Comparison of ENCODE assay signal across 33 cellular contexts in genomic region chrX:31093639-31093975, GRCh38. TPM values are rescaled to one million over a fixed set of nuclear protein-coding genes. Genes with fewer than 3 reads are reported as not detected.
A peak's percentile ranks its signal among the peaks of the same experiment; 100 is the strongest.
DNase-seq lines count a peak whose midpoint lies in the region; ATAC-seq and TF ChIP-seq lines count a peak whose summit lies in the region.
"Had no signal": no experiment of that assay in that cellular context is flagged by ENCODE, and none has a peak within 500 bp of the region (broad histone marks: within the 10 kb centered on the region; RNA-seq: fewer than 3 reads in every experiment).

No MANE protein-coding gene starts in this region.

- DNase-seq in T-helper 1 cell (no peak), mesenchymal stem cell (no peak), DMS 273 (lab: John Stamatoyannopoulos, UW; ENCODE audit: unreplicated experiment) (no peak), left lung (no peak), AML-193 (lab: John Stamatoyannopoulos, UW) (no peak)
- DNase-seq: activated CD4-positive, alpha-beta memory T cell treated with anti-CD3 and anti-CD28 coated beads for 36 hours; activated CD4-positive, CD25-positive, alpha-beta regulatory T cell treated with anti-CD3 and anti-CD28 coated beads, Interleukin-2, amount 50 U/mL, for 72 hours; activated CD8-positive, alpha-beta memory T cell treated with anti-CD3 and anti-CD28 coated beads, Interleukin-2, amount 50 U/mL, for 4 hours; aorta; effector CD4-positive, alpha-beta T cell; H9; islet precursor cell; naive thymus-derived CD8-positive, alpha-beta T cell; NCI-H2029 treated with DMSO at 0.1 percent for 48 hours; NCI-H226; occipital lobe; psoas muscle; SJCRH30; stimulated activated CD4-positive, alpha-beta T cell treated with anti-CD3 and anti-CD28 coated beads, Interleukin-15, amount 100 ng/mL, for 24 hours; stimulated activated naive CD4-positive, alpha-beta T cell; T-cell; uterus had no signal

- H3K27ac ChIP-seq in mesenchymal stem cell (ENCODE audit: low read length, poor library complexity, severe bottlenecking) = no peak overlapping the region
- H3K27ac ChIP-seq in left lung = no peak overlapping the region
- H3K27ac ChIP-seq: 22Rv1, epithelial cell of prostate, psoas muscle, SJCRH30, thoracic aorta, uterus had no signal

- H3K4ac ChIP-seq in mesenchymal stem cell (ENCODE audit: low read depth in 1 of 2, low read length in 2 of 2) = no peak overlapping the region

- no peak overlapping the region for H4K8ac ChIP-seq in mesenchymal stem cell (ENCODE audit: low read length)

- no peak for TF ChIP-seq CTCF in left lung (IDR thresholded peaks at IDR 0.05)

- no peak overlapping the region for H2AK5ac ChIP-seq in mesenchymal stem cell (ENCODE audit: low read length, severe bottlenecking)

- peak overlapping the region; percentile 9 for H3K4me3 Mint-ChIP-seq in T-helper 1 cell treated with Interleukin-12 subunit alpha and Interleukin-12 subunit beta and Interleukin-4 antibody, amounts not matched to agents 30 μg/mL and 1 μg/mL, for 36 hours
- H3K4me3 Mint-ChIP-seq: activated CD4-positive, alpha-beta memory T cell treated with anti-CD3 and anti-CD28 coated beads for 36 hours; activated naive CD8-positive, alpha-beta T cell; H9; naive thymus-derived CD8-positive, alpha-beta T cell; T-cell had no signal

- peaks cover 21% of the 10 kb centered on the region for H3K4me1 Mint-ChIP-seq in T-helper 1 cell treated with Interleukin-12 subunit alpha and Interleukin-12 subunit beta and Interleukin-4 antibody, amounts not matched to agents 30 μg/mL and 1 μg/mL, for 36 hours (ENCODE audit: low read depth)
- H3K4me1 Mint-ChIP-seq: H9; naive thymus-derived CD8-positive, alpha-beta T cell; T-cell had no signal

- H3K23ac ChIP-seq in mesenchymal stem cell (ENCODE audit: low read length in 2 of 2) = no peak overlapping the region

- no peak overlapping the region for H3K4me2 ChIP-seq in mesenchymal stem cell (ENCODE audit: low read length, poor library complexity, severe bottlenecking)

- H3K9ac ChIP-seq in mesenchymal stem cell (ENCODE audit: low read length) = no peak overlapping the region

- no peaks in the 10 kb centered on the region for H3K79me1 ChIP-seq in mesenchymal stem cell (replicated peaks; ENCODE audit: low read length, poor library complexity, severe bottlenecking)

- H3K27me3 ChIP-seq in mesenchymal stem cell (ENCODE audit: control insufficient read depth in 1 of 2, insufficient read depth in 1 of 2, low read length in 2 of 2) (no peaks in the 10 kb centered on the region), left lung (no peaks in the 10 kb centered on the region)
- H3K27me3 ChIP-seq: SJCRH30, uterus had no signal

- WGBS in mesenchymal stem cell = 79% methylated on average over 4 of the region's 4 CpGs

- intact Hi-C loops in left lung (cut with DNase I) = no loop called here

- no peak overlapping the region for H2BK5ac ChIP-seq in mesenchymal stem cell (ENCODE audit: low read depth, low read length, poor library complexity, severe bottlenecking)

- peaks cover 12% of the 10 kb centered on the region for H3K36me3 Mint-ChIP-seq in T-helper 1 cell treated with Interleukin-12 subunit alpha and Interleukin-12 subunit beta and Interleukin-4 antibody, amounts not matched to agents 30 μg/mL and 1 μg/mL, for 36 hours (ENCODE audit: low read depth)
- H3K36me3 Mint-ChIP-seq: activated CD4-positive, alpha-beta memory T cell treated with anti-CD3 and anti-CD28 coated beads for 36 hours; activated naive CD8-positive, alpha-beta T cell; naive thymus-derived CD8-positive, alpha-beta T cell; T-cell had no signal

- no peaks in the 10 kb centered on the region for H3K4me1 ChIP-seq in mesenchymal stem cell (ENCODE audit: control insufficient read depth, insufficient read depth, low read depth, low read length)
- H3K4me1 ChIP-seq in left lung = no peaks in the 10 kb centered on the region
- H3K4me1 ChIP-seq: psoas muscle, SJCRH30, uterus had no signal

- no peak overlapping the region for H3K14ac ChIP-seq in mesenchymal stem cell (ENCODE audit: low read length in 2 of 2)

- H2BK15ac ChIP-seq in mesenchymal stem cell (ENCODE audit: low read depth, poor library complexity, severe bottlenecking) = no peak overlapping the region

- H3K9me3 ChIP-seq in mesenchymal stem cell (ENCODE audit: control insufficient read depth, low read length) (peaks cover 3% of the 10 kb centered on the region), left lung (no peaks in the 10 kb centered on the region)
- H3K9me3 ChIP-seq: psoas muscle, SJCRH30, thoracic aorta, uterus had no signal

- peak overlapping the region; percentile 39 for H4K91ac ChIP-seq in mesenchymal stem cell (ENCODE audit: low read length)

- H3K4me3 ChIP-seq in mesenchymal stem cell (ENCODE audit: insufficient read depth in 1 of 2, low read depth in 1 of 2, low read length in 2 of 2) = no peak overlapping the region
- H3K4me3 ChIP-seq in left lung = no peak overlapping the region
- H3K4me3 ChIP-seq: K562, psoas muscle, SJCRH30, thoracic aorta, uterus had no signal

- H3K36me3 ChIP-seq in mesenchymal stem cell (ENCODE audit: control insufficient read depth in 1 of 2, insufficient read depth in 2 of 2, low read depth in 1 of 2, low read length in 2 of 2) = no peaks in the 10 kb centered on the region
- no peaks in the 10 kb centered on the region for H3K36me3 ChIP-seq in left lung
- H3K36me3 ChIP-seq: SJCRH30, thoracic aorta, uterus had no signal

- no peaks in the 10 kb centered on the region for H3K27me3 Mint-ChIP-seq in T-helper 1 cell treated with Interleukin-12 subunit alpha and Interleukin-12 subunit beta and Interleukin-4 antibody, amounts not matched to agents 30 μg/mL and 1 μg/mL, for 36 hours (ENCODE audit: low read depth)
- H3K27me3 Mint-ChIP-seq: activated naive CD8-positive, alpha-beta T cell had no signal

- ATAC-seq in GM21717 (IDR thresholded peaks at IDR 0.05; ENCODE audit: unreplicated experiment) (peak; percentile 29), HG03097 (IDR thresholded peaks at IDR 0.05; ENCODE audit: low FRiP score, unreplicated experiment) (peak; percentile 3), left lung (no peak)
- ATAC-seq: K562; naive thymus-derived CD8-positive, alpha-beta T cell; psoas muscle; T-cell had no signal

- peak overlapping the region; percentile 89 for H3K27ac Mint-ChIP-seq in T-helper 1 cell treated with Interleukin-12 subunit alpha and Interleukin-12 subunit beta and Interleukin-4 antibody, amounts not matched to agents 30 μg/mL and 1 μg/mL, for 36 hours
- H3K27ac Mint-ChIP-seq: activated CD4-positive, alpha-beta memory T cell treated with anti-CD3 and anti-CD28 coated beads for 36 hours; activated naive CD8-positive, alpha-beta T cell; naive thymus-derived CD8-positive, alpha-beta T cell; T-cell had no signal

- H2AFZ ChIP-seq in mesenchymal stem cell (ENCODE audit: low read depth, low read length) = no peak overlapping the region

- no peak overlapping the region for H2BK120ac ChIP-seq in mesenchymal stem cell (ENCODE audit: low read depth, low read length)

- H2BK12ac ChIP-seq in mesenchymal stem cell (ENCODE audit: low read length in 2 of 2) = no peak overlapping the region

- H3K18ac ChIP-seq in mesenchymal stem cell (ENCODE audit: low read depth in 1 of 2, low read length in 2 of 2) = no peak overlapping the region

- peaks cover 18% of the 10 kb centered on the region for H3K9me3 Mint-ChIP-seq in T-helper 1 cell treated with Interleukin-12 subunit alpha and Interleukin-12 subunit beta and Interleukin-4 antibody, amounts not matched to agents 30 μg/mL and 1 μg/mL, for 36 hours
- H3K9me3 Mint-ChIP-seq: activated CD4-positive, alpha-beta memory T cell treated with anti-CD3 and anti-CD28 coated beads for 36 hours had no signal

RNA-seq across cellular contexts. Expression of gene FTHL17, which starts 21.8 kb away (rescaled TPM):
- not detected for polyA plus RNA-seq in mesenchymal stem cell (2013, experiment 1 of 2)
- not detected for polyA plus RNA-seq in mesenchymal stem cell (2013, experiment 2 of 2)
- not detected for total RNA-seq in left lung
- total RNA-seq: activated CD4-positive, alpha-beta memory T cell treated with anti-CD3 and anti-CD28 coated beads for 36 hours; aorta; H9; K562; lower leg skin; MCF 10A; naive thymus-derived CD8-positive, alpha-beta T cell; occipital lobe; psoas muscle; RPMI7951; SJCRH30; T-cell; thoracic aorta; uterus had no signal
- polyA plus RNA-seq: aorta; K562; naive thymus-derived CD8-positive, alpha-beta T cell; psoas muscle had no signal
